26 cellular contexts compared by ENCODE assay signal in the genomic region with DNA sequence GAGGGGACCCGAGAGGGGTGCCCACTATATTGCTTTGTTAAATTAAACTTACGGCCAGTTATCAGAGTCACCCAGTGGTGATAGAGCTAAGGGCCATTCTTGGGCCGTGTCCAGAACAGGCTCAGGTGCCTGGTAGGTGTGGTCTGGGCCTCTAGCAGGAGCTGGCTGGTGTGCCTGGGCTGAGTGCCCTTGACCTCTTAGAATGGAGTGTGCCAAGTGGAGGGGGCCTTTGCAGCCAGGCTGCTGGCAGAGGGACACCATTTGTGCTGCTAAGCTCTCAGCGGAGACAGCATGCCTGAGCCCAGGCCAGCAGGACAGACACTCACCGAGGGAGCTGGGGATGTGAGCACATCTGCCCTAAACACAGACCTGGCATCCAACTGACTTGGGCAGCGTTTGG. TPM values are rescaled to one million over a fixed set of nuclear protein-coding genes. Genes with fewer than 3 reads are reported as not detected.
DNase-seq lines count a peak whose midpoint lies in the region; TF ChIP-seq lines count a peak whose summit lies in the region.
"Had no signal": no experiment of that assay in that cellular context is flagged by ENCODE, and none has a peak within 500 bp of the region (broad histone marks: within the 10 kb centered on the region; RNA-seq: fewer than 3 reads in every experiment).

No MANE protein-coding gene starts in this region.

- H3K27ac Mint-ChIP-seq in chondrocyte (ENCODE audit: unreplicated experiment) (no peak overlapping the region), endothelial cell (ENCODE audit: unreplicated experiment) (no peak overlapping the region)
- H3K27ac Mint-ChIP-seq: CD14-positive monocyte; CD8-positive, alpha-beta memory T cell had no signal

- H3K4me3 Mint-ChIP-seq in chondrocyte (ENCODE audit: unreplicated experiment) (no peak overlapping the region), endothelial cell (ENCODE audit: unreplicated experiment) (no peak overlapping the region)
- H3K4me3 Mint-ChIP-seq: CD14-positive monocyte; CD8-positive, alpha-beta memory T cell had no signal

- H3K9me3 Mint-ChIP-seq in chondrocyte (ENCODE audit: low read depth): peaks cover 7% of the 10 kb centered on the region
- H3K9me3 Mint-ChIP-seq in endothelial cell (ENCODE audit: unreplicated experiment): peaks cover 8% of the 10 kb centered on the region

- peak overlapping the region; percentile 7 for H3K27ac ChIP-seq in substantia nigra (ENCODE audit: low read depth, low read length, poor library complexity, severe bottlenecking)
- H3K27ac ChIP-seq: 22Rv1, PC-9, SJSA1 had no signal

- H3K36me3 Mint-ChIP-seq in chondrocyte (ENCODE audit: low read depth) (peaks cover 2% of the 10 kb centered on the region), endothelial cell (ENCODE audit: low read depth, unreplicated experiment) (peaks cover 30% of the 10 kb centered on the region)
- H3K36me3 Mint-ChIP-seq: CD14-positive monocyte had no signal

- TF ChIP-seq CTCF in chondrocyte (IDR thresholded peaks at IDR 0.05) (no peak), endothelial cell (IDR thresholded peaks at IDR 0.05; ENCODE audit: unreplicated experiment) (no peak)

- peaks cover 8% of the 10 kb centered on the region for H3K27me3 Mint-ChIP-seq in chondrocyte (ENCODE audit: low read depth)
- H3K27me3 Mint-ChIP-seq in endothelial cell (ENCODE audit: unreplicated experiment): peaks cover 3% of the 10 kb centered on the region

- peak; percentile 27 for DNase-seq in DMS53 (lab: John Stamatoyannopoulos, UW)
- DNase-seq in DMS53 treated with DMSO at 0.1 percent for 48 hours (lab: John Stamatoyannopoulos, UW; ENCODE audit: unreplicated experiment): no peak
- DNase-seq in NCI-H2196 (lab: John Stamatoyannopoulos, UW; ENCODE audit: unreplicated experiment): peak; percentile 51
- peak; percentile 77 for DNase-seq in chondrocyte (ENCODE audit: low spot score)
- DNase-seq in substantia nigra (lab: John Stamatoyannopoulos, UW): peak in 2 of 49 donors; percentile 15 to 20
- DNase-seq in 8988T: no peak
- DNase-seq in NK-92 (lab: John Stamatoyannopoulos, UW; ENCODE audit: unreplicated experiment): no peak
- no peak for DNase-seq in endothelial cell (ENCODE audit: low spot score)
- DNase-seq: ACHN; BE2C; CD8-positive, alpha-beta memory T cell; DMS 273 treated with DMSO at 0.1 percent for 48 hours; DND-41; IMR-90; KG1; MG63; NCI-H1417; NCI-H1694; NCI-H2081 treated with DMSO at 0.1 percent for 48 hours; NCI-H2171; NCI-H748 treated with DMSO at 0.1 percent for 48 hours; PC-9 had no signal

- H3K4me1 Mint-ChIP-seq in chondrocyte (ENCODE audit: low read depth): peaks cover 12% of the 10 kb centered on the region
- H3K4me1 Mint-ChIP-seq in endothelial cell (ENCODE audit: unreplicated experiment): peaks cover 3% of the 10 kb centered on the region
- H3K4me1 Mint-ChIP-seq: CD14-positive monocyte; CD8-positive, alpha-beta memory T cell had no signal

RNA-seq across cellular contexts. Expression of a gene that starts 33.9 kb away (rescaled TPM):
- not detected in 3 replicates for total RNA-seq in chondrocyte
- total RNA-seq in endothelial cell (ENCODE audit: unreplicated experiment): 1,308 TPM
- total RNA-seq: CD8-positive, alpha-beta memory T cell; IMR-90; RPMI7951; SJSA1 had no signal

Comparison
In these comparisons a context has a peak if more than half of its experiments do, and no peak if none do; other contexts are left out.
1. DNase-seq: peak in DMS53 (single experiment), NCI-H2196 (single experiment) and chondrocyte (single experiment); none in DMS53 treated with DMSO at 0.1 percent for 48 hours (single experiment), 8988T (single experiment), NK-92 (single experiment) and endothelial cell (single experiment).
2. RNA of a gene that starts 33.9 kb away (total RNA-seq): 1,308 TPM in endothelial cell (single experiment); not detected in chondrocyte; every median in the first group is over 1,000 times any median in the second.